12 cellular contexts compared by ENCODE assay signal in genomic region chr2:200471928-200472645, GRCh38. TPM values are rescaled to one million over a fixed set of nuclear protein-coding genes. Genes with fewer than 3 reads are reported as not detected.
DNase-seq lines count a peak whose midpoint lies in the region; ATAC-seq and TF ChIP-seq lines count a peak whose summit lies in the region.
"Had no signal": no experiment of that assay in that cellular context is flagged by ENCODE, and none has a peak within 500 bp of the region (broad histone marks: within the 10 kb centered on the region; RNA-seq: fewer than 3 reads in every experiment).

No MANE protein-coding gene starts in this region.

- H4K20me1 ChIP-seq in Loucy (ENCODE audit: insufficient read depth, low read length, poor library complexity, severe bottlenecking) (no peaks in the 10 kb centered on the region), GM23248 (ENCODE audit: insufficient read depth) (no peaks in the 10 kb centered on the region), GM23338 (replicated peaks; ENCODE audit: insufficient read depth) (no peaks in the 10 kb centered on the region)

- no peak overlapping the region for H3K4me3 ChIP-seq in Loucy (ENCODE audit: low read length, poor library complexity, severe bottlenecking)
- no peak overlapping the region for H3K4me3 ChIP-seq in GM23248
- no peak overlapping the region for H3K4me3 ChIP-seq in GM23338
- H3K4me3 ChIP-seq: coronary artery had no signal

- H3K27me3 ChIP-seq in Loucy (ENCODE audit: insufficient read depth, low read length, poor library complexity, severe bottlenecking): no peaks in the 10 kb centered on the region
- no peaks in the 10 kb centered on the region for H3K27me3 ChIP-seq in GM23248 (replicated peaks; ENCODE audit: insufficient read depth)
- no peaks in the 10 kb centered on the region for H3K27me3 ChIP-seq in GM23338 (ENCODE audit: insufficient read depth)

- no peaks in the 10 kb centered on the region for H3F3A ChIP-seq in Loucy (ENCODE audit: low read depth)
- H3F3A ChIP-seq in GM23248 (ENCODE audit: insufficient read depth): peaks cover 12% of the 10 kb centered on the region
- H3F3A ChIP-seq in GM23338 (replicated peaks; ENCODE audit: low read depth): no peaks in the 10 kb centered on the region

- H2AFZ ChIP-seq in Loucy (ENCODE audit: low read length) (peak overlapping the region; percentile 30; the same call in 1 of the 2 replicates), GM23248 (no peak overlapping the region), GM23338 (no peak overlapping the region)

- no peak overlapping the region for H3K4me2 ChIP-seq in Loucy (ENCODE audit: low read depth, low read length, poor library complexity, severe bottlenecking)
- no peak overlapping the region for H3K4me2 ChIP-seq in GM23248 (ENCODE audit: unreplicated experiment)
- no peak overlapping the region for H3K4me2 ChIP-seq in GM23338

- in situ Hi-C loops in GM23248 (cut with MboI): no loop called here

- no peaks in the 10 kb centered on the region for H3K9me3 Mint-ChIP-seq in GM23338
- H3K9me3 Mint-ChIP-seq: type B pancreatic cell had no signal

- H3K9me3 ChIP-seq in Loucy (ENCODE audit: insufficient read depth, low read depth, low read length) (no peaks in the 10 kb centered on the region), GM23248 (ENCODE audit: low read depth) (no peaks in the 10 kb centered on the region)

- H3K9me2 ChIP-seq in Loucy (replicated peaks; ENCODE audit: low read depth, low read length) (no peaks in the 10 kb centered on the region), GM23248 (ENCODE audit: insufficient read depth) (no peaks in the 10 kb centered on the region), GM23338 (ENCODE audit: insufficient read depth) (no peaks in the 10 kb centered on the region)

- H3K79me2 ChIP-seq in Loucy (ENCODE audit: insufficient read depth, low read length): no peaks in the 10 kb centered on the region
- no peaks in the 10 kb centered on the region for H3K79me2 ChIP-seq in GM23248 (ENCODE audit: insufficient read depth)
- no peaks in the 10 kb centered on the region for H3K79me2 ChIP-seq in GM23338 (replicated peaks; ENCODE audit: insufficient read depth)

- peaks cover 4% of the 10 kb centered on the region for H3K27me3 Mint-ChIP-seq in GM23338 (ENCODE audit: insufficient read depth, low read depth, poor library complexity)
- H3K27me3 Mint-ChIP-seq: activated CD8-positive, alpha-beta memory T cell treated with anti-CD3 and anti-CD28 coated beads, Interleukin-2, amount 10 ng/mL, durations not matched to agents 7 days and 5 days; type B pancreatic cell had no signal

- no peak for DNase-seq in GM23248
- DNase-seq in NOMO-1 treated with dmso at 0.1 percent for 144 hours (lab: John Stamatoyannopoulos, UW; ENCODE audit: unreplicated experiment): no peak
- DNase-seq in cerebellar cortex (ENCODE audit: low spot score): no peak
- DNase-seq in GM23338 (ENCODE audit: low spot score): no peak
- DNase-seq: islet precursor cell had no signal

- H3K36me3 ChIP-seq in Loucy (ENCODE audit: insufficient read depth, low read length): no peaks in the 10 kb centered on the region
- peaks cover 60% of the 10 kb centered on the region for H3K36me3 ChIP-seq in GM23248 (ENCODE audit: low read depth)
- peaks cover 59% of the 10 kb centered on the region for H3K36me3 ChIP-seq in GM23338 (ENCODE audit: insufficient read depth)

- ATAC-seq in GM18502 (IDR thresholded peaks at IDR 0.05; ENCODE audit: poor library complexity, unreplicated experiment) (peak; percentile 35), GM19467 (IDR thresholded peaks at IDR 0.05; ENCODE audit: unreplicated experiment) (peak; percentile 9), HG02938 (IDR thresholded peaks at IDR 0.05; ENCODE audit: unreplicated experiment) (peak; percentile 5), GM23338 (no peak)

- TF ChIP-seq CTCF in Loucy (conservative IDR thresholded peaks at IDR 0.05; ENCODE audit: low read length) (no peak), GM23338 (conservative IDR thresholded peaks at IDR 0.05; ENCODE audit: low read depth in 2 of 2) (no peak)

- H3K27ac Mint-ChIP-seq in GM23338: no peak overlapping the region

- no peak overlapping the region for H3K4me3 Mint-ChIP-seq in GM23338
- H3K4me3 Mint-ChIP-seq: activated CD8-positive, alpha-beta memory T cell treated with anti-CD3 and anti-CD28 coated beads, Interleukin-2, amount 10 ng/mL, durations not matched to agents 7 days and 5 days; type B pancreatic cell had no signal

- no peak overlapping the region for H3K27ac ChIP-seq in GM23248
- no peak overlapping the region for H3K27ac ChIP-seq in GM23338 (ENCODE audit: low read depth)
- H3K27ac ChIP-seq: coronary artery had no signal

- H3K4me1 ChIP-seq in Loucy (ENCODE audit: insufficient read depth, low read length, poor library complexity, severe bottlenecking): peaks cover 15% of the 10 kb centered on the region
- H3K4me1 ChIP-seq in GM23248 (ENCODE audit: insufficient read depth): peaks cover 7% of the 10 kb centered on the region
- H3K4me1 ChIP-seq in GM23338 (ENCODE audit: insufficient read depth): no peaks in the 10 kb centered on the region

- H3K36me3 Mint-ChIP-seq in GM23338 (ENCODE audit: low read depth): peaks cover 97% of the 10 kb centered on the region

- peaks cover 20% of the 10 kb centered on the region for H3K4me1 Mint-ChIP-seq in GM23338

- H3K9ac ChIP-seq in Loucy (ENCODE audit: low read depth, low read length, poor library complexity, severe bottlenecking) (no peak overlapping the region), GM23248 (no peak overlapping the region)

- 84% methylated on average over 8 of the region's 8 CpGs for WGBS in GM23248 (ENCODE audit: low coverage in 1 of 2, low lambda C conversion rate in 2 of 2, missing lambda C conversion rate in 2 of 2), 2 experiments

TF ChIP-seq in GM23338, 12 proteins besides CTCF, POLR2A, EP300 and RAD21 (continues in another document):
- no peak for TF ChIP-seq ETS1 (IDR thresholded peaks at IDR 0.05)
- no peak for TF ChIP-seq EZH2phosphoT487 (IDR thresholded peaks at IDR 0.05; ENCODE audit: unreplicated experiment)
- no peak for TF ChIP-seq NANOG (IDR thresholded peaks at IDR 0.05; ENCODE audit: borderline replicate concordance)
- no peak for TF ChIP-seq ZNF114 (CRISPR knock-in tag; IDR thresholded peaks at IDR 0.05)
- no peak for TF ChIP-seq POLR2AphosphoS5 (IDR thresholded peaks at IDR 0.05; ENCODE audit: low read depth)
- TF ChIP-seq ZNF331 (CRISPR knock-in tag; IDR thresholded peaks at IDR 0.05; ENCODE audit: low read depth): no peak
- no peak for TF ChIP-seq REST (IDR thresholded peaks at IDR 0.05; ENCODE audit: unreplicated experiment)
- no peak for TF ChIP-seq STAT1 (IDR thresholded peaks at IDR 0.05; ENCODE audit: unreplicated experiment)
- TF ChIP-seq EZH2 (IDR thresholded peaks at IDR 0.05; ENCODE audit: low read depth, unreplicated experiment): no peak
- no peak for TF ChIP-seq CREB1 (CRISPR knock-in tag; IDR thresholded peaks at IDR 0.05; ENCODE audit: low read depth)
- TF ChIP-seq JUNB (IDR thresholded peaks at IDR 0.05; ENCODE audit: unreplicated experiment): no peak

RNA-seq across cellular contexts. Expression of gene KCTD18, which starts 37.8 kb away (rescaled TPM):
- total RNA-seq in GM23248 (2014; rRNA removed; shearing (Covaris generic)): 24.0 and 27.7 TPM in 2 replicates
- polyA plus RNA-seq in GM23248 (2016; fragmentation: Nextera tagmentation; extraction: Ambion mirVana): 15.6 and 17.9 TPM in 2 replicates
- total RNA-seq in GM23338 (2014; rRNA removed; shearing (Covaris generic)): 2.0 and 4.7 TPM in 2 replicates
- 2.0 and 3.3 TPM in 2 replicates for polyA plus RNA-seq in GM23338 (2016; fragmentation: Nextera tagmentation; extraction: Ambion mirVana)

RNA-seq across cellular contexts. Expression of gene SGO2, which starts 53.9 kb away (rescaled TPM):
- total RNA-seq in GM23248 (2014; rRNA removed; shearing (Covaris generic)): 6.2 and 6.3 TPM in 2 replicates
- polyA plus RNA-seq in GM23248 (2016; fragmentation: Nextera tagmentation; extraction: Ambion mirVana): 11.7 and 14.5 TPM in 2 replicates
- total RNA-seq in GM23338 (2014; rRNA removed; shearing (Covaris generic)): 32.6 and 40.4 TPM in 2 replicates
- polyA plus RNA-seq in GM23338 (2016; fragmentation: Nextera tagmentation; extraction: Ambion mirVana): 36.5 and 47.7 TPM in 2 replicates
